ENCODE assay signal across 17 cellular contexts in genomic region chr9:126508928-126509327, GRCh38.
DNase-seq lines count a peak whose midpoint lies in the region; ATAC-seq and TF ChIP-seq lines count a peak whose summit lies in the region.
"Had no signal": no experiment of that assay in that cellular context is flagged by ENCODE, and none has a peak within 500 bp of the region (broad histone marks: within the 10 kb centered on the region; RNA-seq: fewer than 3 reads in every experiment).

No MANE protein-coding gene starts in this region.

- peaks cover 33% of the 10 kb centered on the region for H3K27me3 Mint-ChIP-seq in T-helper 1 cell treated with Interleukin-12 subunit alpha and Interleukin-12 subunit beta and Interleukin-4 antibody, amounts not matched to agents 30 μg/mL and 1 μg/mL, for 36 hours (ENCODE audit: low read depth)
- peaks cover 16% of the 10 kb centered on the region for H3K27me3 Mint-ChIP-seq in neural crest cell (ENCODE audit: low read depth)

- H3K4me1 Mint-ChIP-seq in T-helper 1 cell treated with Interleukin-12 subunit alpha and Interleukin-12 subunit beta and Interleukin-4 antibody, amounts not matched to agents 30 μg/mL and 1 μg/mL, for 36 hours (ENCODE audit: low read depth): no peaks in the 10 kb centered on the region
- no peaks in the 10 kb centered on the region for H3K4me1 Mint-ChIP-seq in neural crest cell

- H3K4me3 ChIP-seq in tibial artery: no peak overlapping the region

- no peak overlapping the region for H3K27ac ChIP-seq in tibial artery
- H3K27ac ChIP-seq in caudate nucleus (ENCODE audit: low read depth, low read length): no peak overlapping the region
- H3K27ac ChIP-seq: 22Rv1 had no signal

- no peaks in the 10 kb centered on the region for H3K36me3 Mint-ChIP-seq in T-helper 1 cell treated with Interleukin-12 subunit alpha and Interleukin-12 subunit beta and Interleukin-4 antibody, amounts not matched to agents 30 μg/mL and 1 μg/mL, for 36 hours (ENCODE audit: low read depth)
- H3K36me3 Mint-ChIP-seq in neural crest cell (ENCODE audit: low read depth): no peaks in the 10 kb centered on the region

- H3K27me3 ChIP-seq in tibial artery: peaks cover 0 to 45% of the 10 kb centered on the region in 2 donors

- H3K27ac Mint-ChIP-seq in T-helper 1 cell treated with Interleukin-12 subunit alpha and Interleukin-12 subunit beta and Interleukin-4 antibody, amounts not matched to agents 30 μg/mL and 1 μg/mL, for 36 hours: peak overlapping the region; percentile 1
- no peak overlapping the region for H3K27ac Mint-ChIP-seq in neural crest cell (ENCODE audit: unreplicated experiment)
- H3K27ac Mint-ChIP-seq: CD14-positive monocyte; CD8-positive, alpha-beta T cell; HFFc6 had no signal

- H3K4me1 ChIP-seq in tibial artery: peaks cover 0 to 3% (median 1%) of the 10 kb centered on the region in 4 donors

- H3K9me3 ChIP-seq in tibial artery: no peaks in the 10 kb centered on the region

- no peak for ATAC-seq in SK-N-SH treated with all-trans-retinoic acid at 6 μM for 48 hours
- ATAC-seq: CD8-positive, alpha-beta T cell had no signal

- TF ChIP-seq CTCF in neural crest cell (conservative IDR thresholded peaks at IDR 0.05) (no peak), tibial artery (IDR thresholded peaks at IDR 0.05) (no peak)

- DNase-seq in T-helper 1 cell (no peak), neural crest cell (ENCODE audit: low read depth, low spot score) (no peak), tibial artery (peak; percentile 9 to 39), caudate nucleus (lab: John Stamatoyannopoulos, UW) (no peak), NCI-H2029 treated with DMSO at 0.1 percent for 48 hours (lab: John Stamatoyannopoulos, UW) (no peak)
- DNase-seq: CD8-positive, alpha-beta T cell; COR-L47; DMS153; DMS79 treated with DMSO at 0.1 percent for 48 hours; EL; GOT3; H9; HFFc6 had no signal

- H3K9me3 Mint-ChIP-seq in T-helper 1 cell treated with Interleukin-12 subunit alpha and Interleukin-12 subunit beta and Interleukin-4 antibody, amounts not matched to agents 30 μg/mL and 1 μg/mL, for 36 hours: no peaks in the 10 kb centered on the region
- no peaks in the 10 kb centered on the region for H3K9me3 Mint-ChIP-seq in neural crest cell
- H3K9me3 Mint-ChIP-seq: CD8-positive, alpha-beta T cell; H9; HFFc6 had no signal

- intact Hi-C loops in tibial artery (cut with DNase I; ENCODE audit: low total_unique reads): no loop called here

- H3K36me3 ChIP-seq in tibial artery: peaks cover 3 to 15% (median 10%) of the 10 kb centered on the region in 3 donors

- H3K4me3 Mint-ChIP-seq in T-helper 1 cell treated with Interleukin-12 subunit alpha and Interleukin-12 subunit beta and Interleukin-4 antibody, amounts not matched to agents 30 μg/mL and 1 μg/mL, for 36 hours: no peak overlapping the region
- peak overlapping the region; percentile 23 for H3K4me3 Mint-ChIP-seq in neural crest cell
- H3K4me3 Mint-ChIP-seq: CD14-positive monocyte; CD8-positive, alpha-beta T cell; H9; HFFc6 had no signal

TF ChIP-seq in SK-N-SH treated with all-trans-retinoic acid at 6 μM for 48 hours, 23 proteins besides CTCF, POLR2A, EP300 and RAD21:
- TF ChIP-seq CREB5 (CRISPR knock-in tag; IDR thresholded peaks at IDR 0.05; ENCODE audit: low read depth): no peak
- no peak for TF ChIP-seq ZFP30 (CRISPR knock-in tag; IDR thresholded peaks at IDR 0.05)
- TF ChIP-seq ZFP3 (CRISPR knock-in tag; IDR thresholded peaks at IDR 0.05): peak; percentile 98
- no peak for TF ChIP-seq PATZ1 (CRISPR knock-in tag; IDR thresholded peaks at IDR 0.05; ENCODE audit: borderline replicate concordance)
- TF ChIP-seq GLIS3 (CRISPR knock-in tag; IDR thresholded peaks at IDR 0.05): no peak
- no peak for TF ChIP-seq ZNF565 (CRISPR knock-in tag; conservative IDR thresholded peaks at IDR 0.05; ENCODE audit: low read depth)
- TF ChIP-seq BACH2 (CRISPR knock-in tag; IDR thresholded peaks at IDR 0.05; ENCODE audit: borderline replicate concordance): no peak
- no peak for TF ChIP-seq ZNF70 (CRISPR knock-in tag; IDR thresholded peaks at IDR 0.05)
- no peak for TF ChIP-seq RARB (CRISPR knock-in tag; IDR thresholded peaks at IDR 0.05)

Comparison
In these comparisons a context has a peak if more than half of its experiments do, and no peak if none do; other contexts are left out.
1. DNase-seq: peak in tibial artery (2 of 2); none in T-helper 1 cell (0 of 5), neural crest cell (single experiment), caudate nucleus (0 of 61) and NCI-H2029 treated with DMSO at 0.1 percent for 48 hours (single experiment).